14 cellular contexts compared by ENCODE assay signal in the genomic region with DNA sequence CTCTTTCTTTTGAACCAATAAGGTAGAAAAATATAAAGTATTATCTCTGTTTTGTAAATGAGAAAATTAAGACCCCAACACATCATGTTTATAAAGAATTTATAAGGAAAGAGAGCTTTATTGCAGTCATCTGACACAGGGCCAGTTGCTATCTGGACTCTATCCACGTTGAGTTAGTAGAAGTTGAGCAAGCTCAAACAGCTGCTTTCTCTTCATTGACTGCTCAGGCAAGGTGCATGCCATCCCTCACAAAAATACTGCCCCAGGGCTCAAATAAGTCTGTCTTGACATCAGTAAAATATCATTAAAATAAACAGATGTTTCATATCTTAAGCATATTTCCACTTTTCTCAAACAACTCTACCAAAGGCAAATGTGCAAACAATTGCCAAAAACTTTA. TPM values are rescaled to one million over a fixed set of nuclear protein-coding genes. Genes with fewer than 3 reads are reported as not detected.
DNase-seq lines count a peak whose midpoint lies in the region; ATAC-seq and TF ChIP-seq lines count a peak whose summit lies in the region.
"Had no signal": no experiment of that assay in that cellular context is flagged by ENCODE, and none has a peak within 500 bp of the region (broad histone marks: within the 10 kb centered on the region; RNA-seq: fewer than 3 reads in every experiment).

No MANE protein-coding gene starts in this region.

- H3K27me3 Mint-ChIP-seq in CD4-positive, alpha-beta T cell, result no peaks in the 10 kb centered on the region

- intact Hi-C loops in gastrocnemius medialis (cut with DNase I; ENCODE audit: low total_unique reads), result no loop called here
- intact Hi-C loops in CD4-positive, alpha-beta T cell (cut with DNase I, micrococcal nuclease), result no loop called here

- no peak for TF ChIP-seq POLR2A in gastrocnemius medialis (IDR thresholded peaks at IDR 0.05)

- H3K36me3 ChIP-seq in SJCRH30 (no peaks in the 10 kb centered on the region), gastrocnemius medialis (no peaks in the 10 kb centered on the region)

- no peaks in the 10 kb centered on the region for H3K9me3 Mint-ChIP-seq in CD4-positive, alpha-beta T cell

- CTCF ChIA-PET in CD4-positive, alpha-beta T cell (lab: Charles Lee), result no interaction called here

- ATAC-seq in gastrocnemius medialis (peak; percentile 93 to 94), GM18519 (IDR thresholded peaks at IDR 0.05; ENCODE audit: low FRiP score, unreplicated experiment) (no peak)
- ATAC-seq in CD4-positive, alpha-beta T cell (ENCODE audit: poor library complexity), result no peak

- in situ Hi-C loops in gastrocnemius medialis (cut with MboI; ENCODE audit: low sequenced_read_pairs in 4 of 4), result no loop called here

- peak overlapping the region; percentile 65 for H3K27ac ChIP-seq in SJCRH30
- H3K27ac ChIP-seq in gastrocnemius medialis, result peak overlapping the region; percentile 39 to 63 (median 58)
- no peak overlapping the region for H3K27ac ChIP-seq in CD4-positive, alpha-beta T cell (ENCODE audit: low read depth, low read length)

- no peaks in the 10 kb centered on the region for H3K27me3 ChIP-seq in SJCRH30
- no peaks in the 10 kb centered on the region for H3K27me3 ChIP-seq in gastrocnemius medialis
- no peaks in the 10 kb centered on the region for H3K27me3 ChIP-seq in CD4-positive, alpha-beta T cell (ENCODE audit: control insufficient read depth, insufficient read depth, low read length)

- H3K4me3 ChIP-seq in SJCRH30, result no peak overlapping the region
- no peak overlapping the region for H3K4me3 ChIP-seq in fibroblast of the aortic adventitia (ENCODE audit: low read depth, low read length)
- no peak overlapping the region for H3K4me3 ChIP-seq in gastrocnemius medialis
- H3K4me3 ChIP-seq: lung had no signal

- no peaks in the 10 kb centered on the region for H3K36me3 Mint-ChIP-seq in CD4-positive, alpha-beta T cell (ENCODE audit: low read depth)

- TF ChIP-seq CTCF in fibroblast of the aortic adventitia (IDR thresholded peaks at IDR 0.05; ENCODE audit: insufficient read depth, low read length) (no peak), gastrocnemius medialis (IDR thresholded peaks at IDR 0.05 in 4 of 5, conservative IDR thresholded peaks at IDR 0.05 in 1 of 5) (no peak)
- TF ChIP-seq CTCF in CD4-positive, alpha-beta T cell (IDR thresholded peaks at IDR 0.05), result no peak

- H3K4me3 Mint-ChIP-seq in CD4-positive, alpha-beta T cell, result no peak overlapping the region

- H3K4me1 ChIP-seq in SJCRH30, result peaks cover 40% of the 10 kb centered on the region
- peaks cover 13 to 34% of the 10 kb centered on the region in 2 donors for H3K4me1 ChIP-seq in gastrocnemius medialis

- no peaks in the 10 kb centered on the region for H3K4me1 Mint-ChIP-seq in CD4-positive, alpha-beta T cell (ENCODE audit: low read depth)

- H3K9me3 ChIP-seq in SJCRH30 (replicated peaks), result no peaks in the 10 kb centered on the region
- H3K9me3 ChIP-seq in gastrocnemius medialis, result no peaks in the 10 kb centered on the region
- no peaks in the 10 kb centered on the region for H3K9me3 ChIP-seq in CD4-positive, alpha-beta T cell (ENCODE audit: control insufficient read depth, low read length)

- H3K27ac Mint-ChIP-seq in CD4-positive, alpha-beta T cell, result no peak overlapping the region

- POLR2A ChIA-PET in CD4-positive, alpha-beta T cell (lab: Charles Lee), result no interaction called here

- DNase-seq in EH (ENCODE audit: low read depth), result peak; percentile 74
- peak; percentile 89 to 96 for DNase-seq in SJCRH30
- peak; percentile 88 for DNase-seq in fibroblast of the aortic adventitia (ENCODE audit: low read depth)
- DNase-seq in gastrocnemius medialis, result peak; percentile 38 to 45
- no peak for DNase-seq in T1000 (lab: John Stamatoyannopoulos, UW)
- DNase-seq in CD4-positive, alpha-beta T cell, result no peak
- no peak for DNase-seq in activated naive CD4-positive, alpha-beta T cell treated with anti-CD3 and anti-CD28 coated beads, Interleukin-2, amount 50 U/mL, for 16 hours
- DNase-seq: activated CD4-positive, alpha-beta T cell treated with anti-CD3 and anti-CD28 coated beads for 4 hours; COR-L47; cortex of kidney; NCI-H1417 treated with DMSO at 0.1 percent for 48 hours; NCI-H774 had no signal

RNA-seq across cellular contexts. Expression of a gene that starts 14.8 kb away (rescaled TPM):
- total RNA-seq in SJCRH30 (2014; rRNA removed; shearing (Covaris generic)), result 215 and 218 TPM in 2 replicates
- total RNA-seq in fibroblast of the aortic adventitia (ENCODE audit: low replicate concordance), result 133 and 671 TPM in 2 replicates
- total RNA-seq in gastrocnemius medialis, result 1 to 10 TPM; 4.4 to 9.8 (median 6.2) TPM
- under 1 TPM; 0.25 to 0.77 TPM for total RNA-seq in CD4-positive, alpha-beta T cell

Comparison
In these comparisons a context has a peak if more than half of its experiments do, and no peak if none do; other contexts are left out.
1. DNase-seq: peak in EH (single experiment), SJCRH30 (2 of 2), fibroblast of the aortic adventitia (single experiment) and gastrocnemius medialis (2 of 2); none in T1000 (single experiment), CD4-positive, alpha-beta T cell (0 of 10) and activated naive CD4-positive, alpha-beta T cell treated with anti-CD3 and anti-CD28 coated beads, Interleukin-2, amount 50 U/mL, for 16 hours (single experiment).
2. ATAC-seq: peak in gastrocnemius medialis (2 of 2); none in GM18519 (single experiment) and CD4-positive, alpha-beta T cell (single experiment).
3. RNA of a gene that starts 14.8 kb away (total RNA-seq): 215 to 218 TPM in SJCRH30 and 133 to 671 TPM in fibroblast of the aortic adventitia; 4.4 to 9.8 TPM in gastrocnemius medialis and 0.25 to 0.77 TPM in CD4-positive, alpha-beta T cell; every median in the first group is over 10 times any median in the second.